8 cellular contexts compared by ENCODE assay signal in the genomic region with DNA sequence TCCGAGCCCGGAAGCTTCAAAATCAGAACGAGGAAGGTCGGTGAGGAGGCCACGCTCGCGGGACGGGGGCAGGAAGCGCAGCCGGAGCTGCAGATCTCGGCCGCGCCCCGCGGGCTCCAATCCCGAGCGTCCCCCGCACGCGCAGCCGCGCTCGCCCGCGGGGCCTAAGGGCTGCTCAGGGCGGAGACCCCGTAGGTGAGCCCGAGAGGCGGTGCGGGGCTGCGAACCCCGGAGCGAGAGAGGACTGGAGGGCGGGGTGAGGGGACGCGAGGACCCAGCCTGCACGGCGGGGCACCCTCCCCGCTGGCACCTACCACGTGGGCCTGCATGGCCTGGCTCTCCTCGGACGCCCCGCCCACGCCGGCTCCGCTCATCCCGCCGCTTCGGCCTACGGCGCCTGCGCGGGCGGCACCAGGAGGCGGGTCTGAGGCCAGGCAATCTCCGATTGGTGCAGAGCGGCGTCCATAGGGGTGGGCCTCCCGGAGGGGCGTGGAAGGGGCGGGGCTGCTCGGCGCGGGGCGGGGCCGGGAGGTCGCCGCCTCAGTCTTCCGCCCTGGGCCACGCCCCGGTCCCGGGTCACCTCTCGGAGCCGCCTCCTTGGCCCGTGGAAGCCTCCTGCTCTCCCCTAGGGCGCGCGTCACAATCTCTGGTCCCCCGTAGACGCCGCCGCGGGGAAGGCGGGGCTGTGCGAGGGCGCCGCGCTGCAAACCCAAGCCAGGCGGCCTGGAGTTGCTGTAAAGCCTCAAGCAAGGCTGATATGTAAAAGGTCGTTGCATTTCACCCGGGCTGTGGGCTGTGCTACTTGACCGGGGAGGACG. TPM values are rescaled to one million over a fixed set of nuclear protein-coding genes. Genes with fewer than 3 reads are reported as not detected.
DNase-seq lines count a peak whose midpoint lies in the region; ATAC-seq and TF ChIP-seq lines count a peak whose summit lies in the region.

No MANE protein-coding gene starts in this region.

- DNase-seq in Daoy (ENCODE audit: low read depth), result peak; percentile 99
- peak; percentile 96 for DNase-seq in GM23338 (ENCODE audit: low spot score)
- DNase-seq in LHCN-M2 (ENCODE audit: low read depth), result peak; percentile 94
- DNase-seq in RWPE1 (ENCODE audit: low spot score), result peak; percentile 99
- DNase-seq in activated effector memory CD4-positive, alpha-beta T cell treated with Interleukin-2 at 50 U/mL for 16 hours, result peak; percentile 98
- peak; percentile 95 for DNase-seq in fibroblast of the aortic adventitia (ENCODE audit: low read depth)
- DNase-seq in nephron progenitor cell, result peak; percentile 97

- H4K20me1 ChIP-seq in GM23338 (replicated peaks; ENCODE audit: insufficient read depth), result no peaks in the 10 kb centered on the region

- no peak overlapping the region for H3K27ac Mint-ChIP-seq in GM23338
- H3K27ac Mint-ChIP-seq in nephron progenitor cell, result no peak overlapping the region
- H3K27ac Mint-ChIP-seq in stimulated activated naive CD8-positive, alpha-beta T cell treated with anti-CD3 and anti-CD28 coated beads, Interleukin-15, Interleukin-2, amounts not matched to agents 100 ng/mL and 50 ng/mL, for 24 hours, result peak overlapping the region; percentile 97

- H3K27ac ChIP-seq in GM23338 (ENCODE audit: low read depth) (no peak overlapping the region), RWPE1 (peak overlapping the region; percentile 74)

- CTCF ChIA-PET in RWPE1 (lab: Yijun Ruan, JAX), result no interaction called here

- no peaks in the 10 kb centered on the region for H3K36me3 ChIP-seq in GM23338 (ENCODE audit: insufficient read depth)

- H3K9me2 ChIP-seq in GM23338 (ENCODE audit: insufficient read depth), result no peaks in the 10 kb centered on the region

- no peaks in the 10 kb centered on the region; the same call in 1 of the 2 replicates for H3K4me1 ChIP-seq in GM23338 (ENCODE audit: insufficient read depth)

- ATAC-seq in GM23338, result peak; percentile 85

- H3K9me3 Mint-ChIP-seq in GM23338 (no peaks in the 10 kb centered on the region; the same call in 2 of the 3 replicates), nephron progenitor cell (peaks cover 12% of the 10 kb centered on the region)
- peaks cover 2% of the 10 kb centered on the region for H3K9me3 Mint-ChIP-seq in stimulated activated naive CD8-positive, alpha-beta T cell treated with anti-CD3 and anti-CD28 coated beads, Interleukin-15, Interleukin-2, amounts not matched to agents 100 ng/mL and 50 ng/mL, for 24 hours

- POLR2A ChIA-PET in RWPE1 (lab: Yijun Ruan, JAX; ENCODE audit: low non-redundant PET), result no interaction called here

- H3K27me3 Mint-ChIP-seq in GM23338 (ENCODE audit: insufficient read depth, low read depth, poor library complexity) (peaks cover 12% of the 10 kb centered on the region), nephron progenitor cell (ENCODE audit: low read depth, poor library complexity) (peaks cover 4% of the 10 kb centered on the region)
- no peaks in the 10 kb centered on the region for H3K27me3 Mint-ChIP-seq in stimulated activated naive CD8-positive, alpha-beta T cell treated with anti-CD3 and anti-CD28 coated beads, Interleukin-15, Interleukin-2, amounts not matched to agents 100 ng/mL and 50 ng/mL, for 24 hours

- peak overlapping the region; percentile 91 for H2AFZ ChIP-seq in GM23338

- no peak for TF ChIP-seq CTCF in GM23338 (conservative IDR thresholded peaks at IDR 0.05; ENCODE audit: low read depth in 2 of 2)
- no peak for TF ChIP-seq CTCF in RWPE1 (conservative IDR thresholded peaks at IDR 0.05; ENCODE audit: low read depth)
- TF ChIP-seq CTCF in fibroblast of the aortic adventitia (IDR thresholded peaks at IDR 0.05; ENCODE audit: insufficient read depth, low read length), result no peak
- TF ChIP-seq CTCF in nephron progenitor cell (IDR thresholded peaks at IDR 0.05), result no peak

- H3K27me3 ChIP-seq in GM23338 (ENCODE audit: insufficient read depth), result no peaks in the 10 kb centered on the region

- H3K4me1 Mint-ChIP-seq in GM23338, result peaks cover 6% of the 10 kb centered on the region
- peaks cover 28% of the 10 kb centered on the region for H3K4me1 Mint-ChIP-seq in nephron progenitor cell
- H3K4me1 Mint-ChIP-seq in stimulated activated naive CD8-positive, alpha-beta T cell treated with anti-CD3 and anti-CD28 coated beads, Interleukin-15, Interleukin-2, amounts not matched to agents 100 ng/mL and 50 ng/mL, for 24 hours (ENCODE audit: low read depth), result peaks cover 49% of the 10 kb centered on the region

- peak overlapping the region; percentile 81 for H3K4me3 Mint-ChIP-seq in GM23338
- peak overlapping the region; percentile 83 for H3K4me3 Mint-ChIP-seq in nephron progenitor cell
- peak overlapping the region; percentile 90 for H3K4me3 Mint-ChIP-seq in stimulated activated naive CD8-positive, alpha-beta T cell treated with anti-CD3 and anti-CD28 coated beads, Interleukin-15, Interleukin-2, amounts not matched to agents 100 ng/mL and 50 ng/mL, for 24 hours

- peak overlapping the region; percentile 87 for H3K4me2 ChIP-seq in GM23338

- no peaks in the 10 kb centered on the region for H3K79me2 ChIP-seq in GM23338 (replicated peaks; ENCODE audit: insufficient read depth)

- no peaks in the 10 kb centered on the region for H3F3A ChIP-seq in GM23338 (replicated peaks; ENCODE audit: low read depth)

- H3K36me3 Mint-ChIP-seq in GM23338 (ENCODE audit: low read depth) (peaks cover 16% of the 10 kb centered on the region), nephron progenitor cell (ENCODE audit: low read depth) (peaks cover 22% of the 10 kb centered on the region)
- peaks cover 15% of the 10 kb centered on the region for H3K36me3 Mint-ChIP-seq in stimulated activated naive CD8-positive, alpha-beta T cell treated with anti-CD3 and anti-CD28 coated beads, Interleukin-15, Interleukin-2, amounts not matched to agents 100 ng/mL and 50 ng/mL, for 24 hours (ENCODE audit: low read depth)

- H3K4me3 ChIP-seq in GM23338 (peak overlapping the region; percentile 69), fibroblast of the aortic adventitia (ENCODE audit: low read depth, low read length) (peak overlapping the region; percentile 79)

TF ChIP-seq in GM23338, 12 proteins besides CTCF, POLR2A, EP300 and RAD21:
- TF ChIP-seq ZNF331 (CRISPR knock-in tag; IDR thresholded peaks at IDR 0.05; ENCODE audit: low read depth) (no peak), JUNB (IDR thresholded peaks at IDR 0.05; ENCODE audit: unreplicated experiment) (no peak), POLR2AphosphoS5 (IDR thresholded peaks at IDR 0.05; ENCODE audit: low read depth) (peak; percentile 76), EZH2phosphoT487 (IDR thresholded peaks at IDR 0.05; ENCODE audit: unreplicated experiment) (no peak), ZNF114 (CRISPR knock-in tag; IDR thresholded peaks at IDR 0.05) (no peak), CREB1 (CRISPR knock-in tag; IDR thresholded peaks at IDR 0.05; ENCODE audit: low read depth) (peak; percentile 27)

RNA-seq across cellular contexts. Expression of a gene that starts 27.8 kb away (rescaled TPM):
- 26.9 and 35.5 TPM in 2 replicates for total RNA-seq in Daoy (2014; rRNA removed; shearing (Covaris generic))
- total RNA-seq in GM23338 (2014; rRNA removed; shearing (Covaris generic)), result 17.4 and 20.2 TPM in 2 replicates
- polyA plus RNA-seq in GM23338 (2016; fragmentation: Nextera tagmentation; extraction: Ambion mirVana), result 12.2 and 16.1 TPM in 2 replicates
- total RNA-seq in LHCN-M2 (2014; rRNA removed) (32.6 and 32.7 TPM in 2 replicates), fibroblast of the aortic adventitia (ENCODE audit: low replicate concordance) (77.4 and 105 TPM in 2 replicates)
- polyA plus RNA-seq in LHCN-M2 (2012), result 82.0 TPM
